In the genomic region with DNA sequence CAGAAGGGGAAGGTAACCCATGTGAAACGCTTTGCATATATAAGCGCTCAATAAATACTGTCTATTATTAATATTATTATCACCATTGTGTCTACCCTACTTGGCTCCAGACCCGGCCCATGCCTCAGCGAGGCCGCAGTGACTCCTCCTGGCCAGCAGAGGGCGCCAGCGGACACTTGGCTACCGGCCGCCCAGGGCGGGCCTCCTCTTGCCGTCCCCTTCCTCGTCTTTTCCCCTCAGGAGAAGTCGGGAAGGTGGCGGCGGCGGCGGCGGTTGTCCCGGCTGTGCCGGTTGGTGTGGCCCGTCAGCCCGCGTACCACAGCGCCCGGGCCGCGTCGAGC, we compare ENCODE assay signal across 1 cellular context.
TF ChIP-seq lines count a peak whose summit lies in the region.

A gene with protein sequence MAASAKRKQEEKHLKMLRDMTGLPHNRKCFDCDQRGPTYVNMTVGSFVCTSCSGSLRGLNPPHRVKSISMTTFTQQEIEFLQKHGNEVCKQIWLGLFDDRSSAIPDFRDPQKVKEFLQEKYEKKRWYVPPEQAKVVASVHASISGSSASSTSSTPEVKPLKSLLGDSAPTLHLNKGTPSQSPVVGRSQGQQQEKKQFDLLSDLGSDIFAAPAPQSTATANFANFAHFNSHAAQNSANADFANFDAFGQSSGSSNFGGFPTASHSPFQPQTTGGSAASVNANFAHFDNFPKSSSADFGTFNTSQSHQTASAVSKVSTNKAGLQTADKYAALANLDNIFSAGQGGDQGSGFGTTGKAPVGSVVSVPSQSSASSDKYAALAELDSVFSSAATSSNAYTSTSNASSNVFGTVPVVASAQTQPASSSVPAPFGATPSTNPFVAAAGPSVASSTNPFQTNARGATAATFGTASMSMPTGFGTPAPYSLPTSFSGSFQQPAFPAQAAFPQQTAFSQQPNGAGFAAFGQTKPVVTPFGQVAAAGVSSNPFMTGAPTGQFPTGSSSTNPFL (plus strand): TSS at position 233 of the 341 bp plus-strand sequence. CDS start 266 bp downstream, outside the sequence.

TF ChIP-seq in HepG2, 621 proteins besides CTCF, POLR2A, EP300 and RAD21 (continued from another document and continues in another):
- TF ChIP-seq, protein P1, sequence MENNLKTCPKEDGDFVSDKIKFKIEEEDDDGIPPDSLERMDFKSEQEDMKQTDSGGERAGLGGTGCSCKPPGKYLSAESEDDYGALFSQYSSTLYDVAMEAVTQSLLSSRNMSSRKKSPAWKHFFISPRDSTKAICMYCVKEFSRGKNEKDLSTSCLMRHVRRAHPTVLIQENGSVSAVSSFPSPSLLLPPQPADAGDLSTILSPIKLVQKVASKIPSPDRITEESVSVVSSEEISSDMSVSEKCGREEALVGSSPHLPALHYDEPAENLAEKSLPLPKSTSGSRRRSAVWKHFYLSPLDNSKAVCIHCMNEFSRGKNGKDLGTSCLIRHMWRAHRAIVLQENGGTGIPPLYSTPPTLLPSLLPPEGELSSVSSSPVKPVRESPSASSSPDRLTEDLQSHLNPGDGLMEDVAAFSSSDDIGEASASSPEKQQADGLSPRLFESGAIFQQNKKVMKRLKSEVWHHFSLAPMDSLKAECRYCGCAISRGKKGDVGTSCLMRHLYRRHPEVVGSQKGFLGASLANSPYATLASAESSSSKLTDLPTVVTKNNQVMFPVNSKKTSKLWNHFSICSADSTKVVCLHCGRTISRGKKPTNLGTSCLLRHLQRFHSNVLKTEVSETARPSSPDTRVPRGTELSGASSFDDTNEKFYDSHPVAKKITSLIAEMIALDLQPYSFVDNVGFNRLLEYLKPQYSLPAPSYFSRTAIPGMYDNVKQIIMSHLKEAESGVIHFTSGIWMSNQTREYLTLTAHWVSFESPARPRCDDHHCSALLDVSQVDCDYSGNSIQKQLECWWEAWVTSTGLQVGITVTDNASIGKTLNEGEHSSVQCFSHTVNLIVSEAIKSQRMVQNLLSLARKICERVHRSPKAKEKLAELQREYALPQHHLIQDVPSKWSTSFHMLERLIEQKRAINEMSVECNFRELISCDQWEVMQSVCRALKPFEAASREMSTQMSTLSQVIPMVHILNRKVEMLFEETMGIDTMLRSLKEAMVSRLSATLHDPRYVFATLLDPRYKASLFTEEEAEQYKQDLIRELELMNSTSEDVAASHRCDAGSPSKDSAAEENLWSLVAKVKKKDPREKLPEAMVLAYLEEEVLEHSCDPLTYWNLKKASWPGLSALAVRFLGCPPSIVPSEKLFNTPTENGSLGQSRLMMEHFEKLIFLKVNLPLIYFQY (CRISPR knock-in tag; IDR thresholded peaks at IDR 0.05; ENCODE audit: borderline replicate concordance), result peak; percentile 58; the same call in 1 of the 2 replicates
- TF ChIP-seq ZNF766 (CRISPR knock-in tag; IDR thresholded peaks at IDR 0.05; ENCODE audit: borderline replicate concordance), result no peak
- peak; percentile 85 for TF ChIP-seq TGIF2 (CRISPR knock-in tag; IDR thresholded peaks at IDR 0.05)
- 0 out of 2 replicates have a peak, but pooled peaks have one; percentile 67 for TF ChIP-seq ZNF441 (CRISPR knock-in tag; IDR thresholded peaks at IDR 0.05; ENCODE audit: borderline replicate concordance)
- no peak for TF ChIP-seq REL (CRISPR knock-in tag; conservative IDR thresholded peaks at IDR 0.05)
- peak; percentile 62 for TF ChIP-seq MED1 (CRISPR knock-in tag; IDR thresholded peaks at IDR 0.05)
- 0 out of 2 replicates have a peak, but pooled peaks have one; percentile 70 for TF ChIP-seq ZNF746 (CRISPR knock-in tag; IDR thresholded peaks at IDR 0.05)
- TF ChIP-seq ZNF556 (CRISPR knock-in tag; IDR thresholded peaks at IDR 0.05; ENCODE audit: borderline replicate concordance), result peak; percentile 69; the same call in 1 of the 2 replicates
- peak; percentile 90 for TF ChIP-seq ZNF547 (CRISPR knock-in tag; IDR thresholded peaks at IDR 0.05)
- TF ChIP-seq GZF1 (CRISPR knock-in tag; IDR thresholded peaks at IDR 0.05), result 0 out of 2 replicates have a peak, but pooled peaks have one; percentile 33
- TF ChIP-seq ZNF101 (CRISPR knock-in tag; IDR thresholded peaks at IDR 0.05; ENCODE audit: borderline replicate concordance, low read depth), result no peak
- TF ChIP-seq SIX1 (CRISPR knock-in tag; IDR thresholded peaks at IDR 0.05; ENCODE audit: borderline replicate concordance), result peak; percentile 41; the same call in 1 of the 2 replicates
- TF ChIP-seq, protein P2, sequence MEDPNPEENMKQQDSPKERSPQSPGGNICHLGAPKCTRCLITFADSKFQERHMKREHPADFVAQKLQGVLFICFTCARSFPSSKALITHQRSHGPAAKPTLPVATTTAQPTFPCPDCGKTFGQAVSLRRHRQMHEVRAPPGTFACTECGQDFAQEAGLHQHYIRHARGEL (CRISPR knock-in tag; IDR thresholded peaks at IDR 0.05), result no peak
- peak; percentile 64; the same call in 1 of the 2 replicates for TF ChIP-seq ZZZ3 (CRISPR knock-in tag; IDR thresholded peaks at IDR 0.05; ENCODE audit: borderline replicate concordance)
- peak; percentile 91 for TF ChIP-seq XRCC5 (optimal IDR thresholded peaks at IDR 0.05; ENCODE audit: low read length)
- TF ChIP-seq, protein P3, sequence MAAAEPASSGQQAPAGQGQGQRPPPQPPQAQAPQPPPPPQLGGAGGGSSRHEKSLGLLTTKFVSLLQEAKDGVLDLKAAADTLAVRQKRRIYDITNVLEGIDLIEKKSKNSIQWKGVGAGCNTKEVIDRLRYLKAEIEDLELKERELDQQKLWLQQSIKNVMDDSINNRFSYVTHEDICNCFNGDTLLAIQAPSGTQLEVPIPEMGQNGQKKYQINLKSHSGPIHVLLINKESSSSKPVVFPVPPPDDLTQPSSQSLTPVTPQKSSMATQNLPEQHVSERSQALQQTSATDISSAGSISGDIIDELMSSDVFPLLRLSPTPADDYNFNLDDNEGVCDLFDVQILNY (CRISPR knock-in tag; conservative IDR thresholded peaks at IDR 0.05), result no peak
- TF ChIP-seq, protein P4, sequence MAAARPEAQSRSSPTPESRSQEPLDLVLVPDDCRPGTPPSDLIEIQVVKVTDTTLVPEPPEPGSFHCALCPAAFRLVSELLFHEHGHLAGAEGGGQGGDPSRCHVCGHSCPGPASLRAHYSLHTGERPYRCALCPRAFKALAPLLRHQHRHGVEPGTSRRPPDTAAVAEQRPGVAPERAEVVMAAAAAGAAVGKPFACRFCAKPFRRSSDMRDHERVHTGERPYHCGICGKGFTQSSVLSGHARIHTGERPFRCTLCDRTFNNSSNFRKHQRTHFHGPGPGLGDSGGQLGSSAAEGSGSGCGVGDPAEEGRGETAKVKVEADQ (CRISPR knock-in tag; IDR thresholded peaks at IDR 0.05; ENCODE audit: borderline replicate concordance), result 0 out of 2 replicates have a peak, but pooled peaks have one; percentile 52
- TF ChIP-seq, protein P5, sequence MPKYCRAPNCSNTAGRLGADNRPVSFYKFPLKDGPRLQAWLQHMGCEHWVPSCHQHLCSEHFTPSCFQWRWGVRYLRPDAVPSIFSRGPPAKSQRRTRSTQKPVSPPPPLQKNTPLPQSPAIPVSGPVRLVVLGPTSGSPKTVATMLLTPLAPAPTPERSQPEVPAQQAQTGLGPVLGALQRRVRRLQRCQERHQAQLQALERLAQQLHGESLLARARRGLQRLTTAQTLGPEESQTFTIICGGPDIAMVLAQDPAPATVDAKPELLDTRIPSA (CRISPR knock-in tag; IDR thresholded peaks at IDR 0.05; ENCODE audit: borderline replicate concordance), result no peak
- TF ChIP-seq, protein P6, sequence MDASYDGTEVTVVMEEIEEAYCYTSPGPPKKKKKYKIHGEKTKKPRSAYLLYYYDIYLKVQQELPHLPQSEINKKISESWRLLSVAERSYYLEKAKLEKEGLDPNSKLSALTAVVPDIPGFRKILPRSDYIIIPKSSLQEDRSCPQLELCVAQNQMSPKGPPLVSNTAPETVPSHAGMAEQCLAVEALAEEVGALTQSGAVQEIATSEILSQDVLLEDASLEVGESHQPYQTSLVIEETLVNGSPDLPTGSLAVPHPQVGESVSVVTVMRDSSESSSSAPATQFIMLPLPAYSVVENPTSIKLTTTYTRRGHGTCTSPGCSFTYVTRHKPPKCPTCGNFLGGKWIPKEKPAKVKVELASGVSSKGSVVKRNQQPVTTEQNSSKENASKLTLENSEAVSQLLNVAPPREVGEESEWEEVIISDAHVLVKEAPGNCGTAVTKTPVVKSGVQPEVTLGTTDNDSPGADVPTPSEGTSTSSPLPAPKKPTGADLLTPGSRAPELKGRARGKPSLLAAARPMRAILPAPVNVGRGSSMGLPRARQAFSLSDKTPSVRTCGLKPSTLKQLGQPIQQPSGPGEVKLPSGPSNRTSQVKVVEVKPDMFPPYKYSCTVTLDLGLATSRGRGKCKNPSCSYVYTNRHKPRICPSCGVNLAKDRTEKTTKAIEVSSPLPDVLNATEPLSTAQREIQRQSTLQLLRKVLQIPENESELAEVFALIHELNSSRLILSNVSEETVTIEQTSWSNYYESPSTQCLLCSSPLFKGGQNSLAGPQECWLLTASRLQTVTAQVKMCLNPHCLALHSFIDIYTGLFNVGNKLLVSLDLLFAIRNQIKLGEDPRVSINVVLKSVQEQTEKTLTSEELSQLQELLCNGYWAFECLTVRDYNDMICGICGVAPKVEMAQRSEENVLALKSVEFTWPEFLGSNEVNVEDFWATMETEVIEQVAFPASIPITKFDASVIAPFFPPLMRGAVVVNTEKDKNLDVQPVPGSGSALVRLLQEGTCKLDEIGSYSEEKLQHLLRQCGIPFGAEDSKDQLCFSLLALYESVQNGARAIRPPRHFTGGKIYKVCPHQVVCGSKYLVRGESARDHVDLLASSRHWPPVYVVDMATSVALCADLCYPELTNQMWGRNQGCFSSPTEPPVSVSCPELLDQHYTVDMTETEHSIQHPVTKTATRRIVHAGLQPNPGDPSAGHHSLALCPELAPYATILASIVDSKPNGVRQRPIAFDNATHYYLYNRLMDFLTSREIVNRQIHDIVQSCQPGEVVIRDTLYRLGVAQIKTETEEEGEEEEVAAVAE (CRISPR knock-in tag; IDR thresholded peaks at IDR 0.05; ENCODE audit: borderline replicate concordance), result 0 out of 2 replicates have a peak, but pooled peaks have one; percentile 62
- TF ChIP-seq, protein P7, sequence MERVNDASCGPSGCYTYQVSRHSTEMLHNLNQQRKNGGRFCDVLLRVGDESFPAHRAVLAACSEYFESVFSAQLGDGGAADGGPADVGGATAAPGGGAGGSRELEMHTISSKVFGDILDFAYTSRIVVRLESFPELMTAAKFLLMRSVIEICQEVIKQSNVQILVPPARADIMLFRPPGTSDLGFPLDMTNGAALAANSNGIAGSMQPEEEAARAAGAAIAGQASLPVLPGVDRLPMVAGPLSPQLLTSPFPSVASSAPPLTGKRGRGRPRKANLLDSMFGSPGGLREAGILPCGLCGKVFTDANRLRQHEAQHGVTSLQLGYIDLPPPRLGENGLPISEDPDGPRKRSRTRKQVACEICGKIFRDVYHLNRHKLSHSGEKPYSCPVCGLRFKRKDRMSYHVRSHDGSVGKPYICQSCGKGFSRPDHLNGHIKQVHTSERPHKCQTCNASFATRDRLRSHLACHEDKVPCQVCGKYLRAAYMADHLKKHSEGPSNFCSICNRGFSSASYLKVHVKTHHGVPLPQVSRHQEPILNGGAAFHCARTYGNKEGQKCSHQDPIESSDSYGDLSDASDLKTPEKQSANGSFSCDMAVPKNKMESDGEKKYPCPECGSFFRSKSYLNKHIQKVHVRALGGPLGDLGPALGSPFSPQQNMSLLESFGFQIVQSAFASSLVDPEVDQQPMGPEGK (CRISPR knock-in tag; IDR thresholded peaks at IDR 0.05), result peak; percentile 65
- no peak for TF ChIP-seq RBAK (CRISPR knock-in tag; IDR thresholded peaks at IDR 0.05)
- no peak for TF ChIP-seq FOXP1 (IDR thresholded peaks at IDR 0.05)
- TF ChIP-seq FOXP1 (CRISPR knock-in tag; IDR thresholded peaks at IDR 0.05), result peak; percentile 23; the same call in 1 of the 2 replicates
- no peak for TF ChIP-seq ZBTB1 (CRISPR knock-in tag; IDR thresholded peaks at IDR 0.05; ENCODE audit: borderline replicate concordance)
- peak; percentile 53; the same call in 1 of the 2 replicates for TF ChIP-seq DMAP1 (CRISPR knock-in tag; IDR thresholded peaks at IDR 0.05)
- no peak for TF ChIP-seq ZSCAN20 (CRISPR knock-in tag; IDR thresholded peaks at IDR 0.05; ENCODE audit: borderline replicate concordance)
- TF ChIP-seq ZFP36L1 (CRISPR knock-in tag; IDR thresholded peaks at IDR 0.05), result peak; percentile 88; the same call in 1 of the 2 replicates
- TF ChIP-seq FOXK1 (CRISPR knock-in tag; IDR thresholded peaks at IDR 0.05; ENCODE audit: borderline replicate concordance, low read depth), result no peak; the same call in 1 of the 2 replicates
- TF ChIP-seq, protein P8, sequence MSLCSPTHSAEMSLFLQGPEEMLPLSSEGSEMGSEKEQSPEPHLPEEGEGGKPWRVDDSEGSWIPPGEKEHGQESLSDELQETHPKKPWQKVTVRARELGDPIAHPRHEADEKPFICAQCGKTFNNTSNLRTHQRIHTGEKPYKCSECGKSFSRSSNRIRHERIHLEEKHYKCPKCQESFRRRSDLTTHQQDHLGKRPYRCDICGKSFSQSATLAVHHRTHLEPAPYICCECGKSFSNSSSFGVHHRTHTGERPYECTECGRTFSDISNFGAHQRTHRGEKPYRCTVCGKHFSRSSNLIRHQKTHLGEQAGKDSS (CRISPR knock-in tag; IDR thresholded peaks at IDR 0.05; ENCODE audit: borderline replicate concordance, low read depth), result peak; percentile 86; the same call in 1 of the 2 replicates
- TF ChIP-seq ZNF335 (CRISPR knock-in tag; IDR thresholded peaks at IDR 0.05), result peak; percentile 83
- TF ChIP-seq ZMYM4 (CRISPR knock-in tag; IDR thresholded peaks at IDR 0.05), result peak; percentile 99
- TF ChIP-seq ZNF605 (CRISPR knock-in tag; IDR thresholded peaks at IDR 0.05), result peak; percentile 74; the same call in 1 of the 2 replicates
